ENCODE assay signal across 24 cellular contexts in the genomic region with DNA sequence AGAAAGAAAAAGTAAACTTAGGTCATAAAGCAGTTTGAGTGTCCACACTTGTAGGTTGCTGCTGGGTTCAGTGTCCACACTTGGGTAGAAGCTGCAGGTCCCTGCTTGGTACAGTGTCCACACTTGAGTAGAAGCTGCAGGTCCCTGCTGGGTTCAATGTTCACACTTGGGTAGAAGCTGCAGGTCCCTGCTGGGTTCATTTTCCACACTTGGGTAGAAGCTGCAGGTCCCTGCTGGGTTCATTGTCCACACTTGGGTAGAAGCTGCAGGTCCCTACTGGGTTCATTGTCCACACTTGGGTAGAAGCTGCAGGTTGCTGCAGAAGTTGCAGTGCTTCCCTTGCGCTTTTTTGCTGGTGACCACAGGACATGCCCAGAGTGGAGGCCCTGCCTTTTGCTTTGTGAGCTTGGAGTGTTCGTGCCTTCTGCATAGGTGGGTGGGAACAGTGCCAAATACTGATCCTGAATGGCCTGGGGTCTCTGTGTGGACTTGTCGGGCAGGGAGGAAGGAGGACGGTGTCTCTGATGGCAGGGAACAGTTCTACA.
DNase-seq lines count a peak whose midpoint lies in the region; ATAC-seq, FAIRE-seq and TF ChIP-seq lines count a peak whose summit lies in the region.
"Had no signal": no experiment of that assay in that cellular context is flagged by ENCODE, and none has a peak within 500 bp of the region (broad histone marks: within the 10 kb centered on the region; RNA-seq: fewer than 3 reads in every experiment).

No MANE protein-coding gene starts in this region.

- TF ChIP-seq CTCF in HepG2 (CRISPR knock-in tag; IDR thresholded peaks at IDR 0.05) (no peak), right lobe of liver (IDR thresholded peaks at IDR 0.05) (no peak), endodermal cell (conservative IDR thresholded peaks at IDR 0.05) (no peak), dorsolateral prefrontal cortex (IDR thresholded peaks at IDR 0.05 in 54 of 56, conservative IDR thresholded peaks at IDR 0.05 in 2 of 56; ENCODE audit: low read depth in 1 of 56, partially characterized antibody in 56 of 56) (no peak)

- no peaks in the 10 kb centered on the region for H3K9me3 Mint-ChIP-seq in endodermal cell

- peaks cover 67% of the 10 kb centered on the region for H3K36me3 Mint-ChIP-seq in endodermal cell (ENCODE audit: low read depth)

- peaks cover 2% of the 10 kb centered on the region for H3K79me2 ChIP-seq in HepG2 (ENCODE audit: insufficient read depth, low read length)

- no peak for FAIRE-seq in HepG2 (lab: Jason Lieb, UNC)
- FAIRE-seq: TTC549 had no signal

- TF ChIP-seq EP300 in HepG2 (IDR thresholded peaks at IDR 0.05; ENCODE audit: low read depth in 2 of 2, low read length in 2 of 2): no peak
- TF ChIP-seq EP300 in HepG2 (CRISPR knock-in tag; IDR thresholded peaks at IDR 0.05; ENCODE audit: borderline replicate concordance): no peak

- H2AFZ ChIP-seq in HepG2 (ENCODE audit: low read length): no peak overlapping the region

- H3K4me3 ChIP-seq in HepG2 (replicated peaks in 1 of 3; ENCODE audit: insufficient read depth in 1 of 3, low read depth in 2 of 3, low read length in 3 of 3) (no peak overlapping the region), right lobe of liver (no peak overlapping the region), endodermal cell (ENCODE audit: low read length) (no peak overlapping the region), dorsolateral prefrontal cortex (no peak overlapping the region)
- H3K4me3 ChIP-seq: body of pancreas, SK-N-MC, smooth muscle cell, uterus had no signal

- peak; percentile 34; the same call in 2 of the 3 replicates for ATAC-seq in HepG2
- no peak for ATAC-seq in right lobe of liver
- no peak for ATAC-seq in stimulated activated naive CD8-positive, alpha-beta T cell treated with anti-CD3 and anti-CD28 coated beads, Interleukin-15, Interleukin-2, amounts not matched to agents 100 U/mL and 50 U/mL, for 24 hours
- ATAC-seq: body of pancreas had no signal

- TF ChIP-seq POLR2A in HepG2 (IDR thresholded peaks at IDR 0.05; ENCODE audit: insufficient read depth in 1 of 2, low read depth in 2 of 2, low read length in 2 of 2): no peak
- TF ChIP-seq POLR2A in right lobe of liver (IDR thresholded peaks at IDR 0.05): no peak

- in situ Hi-C loops in HepG2 (cut with HindIII; ENCODE audit: extremely low pct_ligation_motif_present, low pct_unique_long_range_greater_than_20kb): no loop called here

- H3K4me1 ChIP-seq in HepG2 (ENCODE audit: insufficient read depth, low read length): peaks cover 9% of the 10 kb centered on the region
- H3K4me1 ChIP-seq in right lobe of liver: peaks cover 0 to 4% (median 0%) of the 10 kb centered on the region in 4 donors
- no peaks in the 10 kb centered on the region for H3K4me1 ChIP-seq in endodermal cell (ENCODE audit: control insufficient read depth, insufficient read depth, low read length)
- H3K4me1 ChIP-seq: body of pancreas had no signal

- H3K9me3 ChIP-seq in HepG2 (ENCODE audit: low read length) (peaks cover 2% of the 10 kb centered on the region; the same call in 1 of the 2 replicates), right lobe of liver (no peaks in the 10 kb centered on the region), endodermal cell (ENCODE audit: control insufficient read depth, low read length) (peaks cover 22% of the 10 kb centered on the region)
- H3K9me3 ChIP-seq: body of pancreas, uterus had no signal

- DNase-seq in HepG2 (ENCODE audit: low spot score) (no peak), right lobe of liver (no peak), NCI-H345 treated with DMSO at 0.1 percent for 48 hours (lab: John Stamatoyannopoulos, UW; ENCODE audit: unreplicated experiment) (peak; percentile 36), endodermal cell (peak; percentile 32), dorsolateral prefrontal cortex (no peak), NCI-H2081 (lab: John Stamatoyannopoulos, UW) (no peak), kidney tubule cell (ENCODE audit: low spot score) (no peak)
- DNase-seq in stimulated activated naive CD8-positive, alpha-beta T cell treated with anti-CD3 and anti-CD28 coated beads, Interleukin-15, Interleukin-2, amounts not matched to agents 100 U/mL and 50 U/mL, for 24 hours: no peak
- DNase-seq: activated CD4-positive, alpha-beta T cell treated with anti-CD3 and anti-CD28 coated beads for 4 hours; body of pancreas; foreskin fibroblast; Karpas-422; kidney glomerular epithelial cell; mesendoderm; nephron progenitor cell; uterus had no signal

- H3K9ac ChIP-seq in HepG2 (ENCODE audit: insufficient read depth, low read depth, low read length) (no peak overlapping the region), endodermal cell (ENCODE audit: extremely low read depth, low read length, poor library complexity, severe bottlenecking) (no peak overlapping the region)

- POLR2A ChIA-PET in HepG2 (lab: Yijun Ruan, JAX): no interaction called here

- H3K27me3 ChIP-seq in HepG2 (ENCODE audit: control insufficient read depth in 1 of 2, insufficient read depth in 2 of 2, low read length in 2 of 2) (no peaks in the 10 kb centered on the region), right lobe of liver (no peaks in the 10 kb centered on the region), endodermal cell (ENCODE audit: control insufficient read depth, insufficient read depth, low read length, poor library complexity, severe bottlenecking) (no peaks in the 10 kb centered on the region), dorsolateral prefrontal cortex (no peaks in the 10 kb centered on the region)
- H3K27me3 ChIP-seq: body of pancreas, uterus had no signal

- no peak overlapping the region for H3K4me3 Mint-ChIP-seq in endodermal cell
- H3K4me3 Mint-ChIP-seq: activated naive CD8-positive, alpha-beta T cell; activated T-helper 1 cell treated with anti-CD3 and anti-CD28 coated beads, Interleukin-12 subunit alpha, Interleukin-12 subunit beta, Interleukin-2, Interleukin-4 antibody, amounts not matched to agents 30 ng/mL and 10 ng/mL and 1 ng/mL, durations not matched to agents 14 hours and 24 hours and 36 hours; CD14-positive monocyte; dendritic cell treated with granulocyte-macrophage colony-stimulating factor and Interleukin-4, amounts not matched to agents 40 ng/mL and 50 ng/mL, for 4 days; nephron progenitor cell had no signal

- CTCF ChIA-PET in HepG2 (lab: Yijun Ruan, JAX; ENCODE audit: low intra/inter-chr PET ratio, low total read pairs): no interaction called here

- H3K27ac ChIP-seq in HepG2 (ENCODE audit: extremely low read length, insufficient read depth, low read length): peak overlapping the region; percentile 48
- H3K27ac ChIP-seq in right lobe of liver: no peak overlapping the region
- H3K27ac ChIP-seq in endodermal cell (ENCODE audit: low read depth, low read length): no peak overlapping the region
- no peak overlapping the region for H3K27ac ChIP-seq in dorsolateral prefrontal cortex
- H3K27ac ChIP-seq: body of pancreas, epithelial cell of prostate, SK-N-MC, uterus had no signal

- H3K4me2 ChIP-seq in HepG2 (ENCODE audit: low read depth, low read length): no peak overlapping the region
- H3K4me2 ChIP-seq: smooth muscle cell had no signal

- BruUV-seq in HepG2 (replicated peaks; lab: Mats Ljungman, UMichigan): no TSS peak

- no peaks in the 10 kb centered on the region for H4K20me1 ChIP-seq in HepG2 (ENCODE audit: insufficient read depth, low read length)

- H3K27me3 Mint-ChIP-seq in endodermal cell (ENCODE audit: insufficient read depth): no peaks in the 10 kb centered on the region
- H3K27me3 Mint-ChIP-seq: activated naive CD8-positive, alpha-beta T cell; dendritic cell treated with granulocyte-macrophage colony-stimulating factor and Interleukin-4, amounts not matched to agents 40 ng/mL and 50 ng/mL, for 4 days had no signal

- intact Hi-C loops in HepG2 (cut with micrococcal nuclease; ENCODE audit: unreplicated experiment) (no loop called here), right lobe of liver (cut with DNase I) (no loop called here), dorsolateral prefrontal cortex (cut with DNase I) (no loop called here)

- peaks cover 14 to 35% of the 10 kb centered on the region in 2 experiments; a peak in 4 of 5 replicates for H3K36me3 ChIP-seq in HepG2 (replicated peaks in 1 of 2; ENCODE audit: control insufficient read depth in 1 of 2, insufficient read depth in 2 of 2, low read length in 2 of 2)
- H3K36me3 ChIP-seq in right lobe of liver: peaks cover 0 to 9% (median 7%) of the 10 kb centered on the region in 4 donors
- peaks cover 37% of the 10 kb centered on the region for H3K36me3 ChIP-seq in endodermal cell (ENCODE audit: control insufficient read depth, insufficient read depth, low read length)
- H3K36me3 ChIP-seq: uterus had no signal

- peak overlapping the region; percentile 81 for H3K27ac Mint-ChIP-seq in endodermal cell
- H3K27ac Mint-ChIP-seq: activated naive CD8-positive, alpha-beta T cell; activated T-helper 1 cell treated with anti-CD3 and anti-CD28 coated beads, Interleukin-12 subunit alpha, Interleukin-12 subunit beta, Interleukin-2, Interleukin-4 antibody, amounts not matched to agents 30 ng/mL and 10 ng/mL and 1 ng/mL, durations not matched to agents 14 hours and 24 hours and 36 hours had no signal

- H3K4me1 Mint-ChIP-seq in endodermal cell: peaks cover 14% of the 10 kb centered on the region
- H3K4me1 Mint-ChIP-seq: CD14-positive monocyte, nephron progenitor cell had no signal

- no peak for TF ChIP-seq RAD21 in HepG2 (CRISPR knock-in tag; IDR thresholded peaks at IDR 0.05)

- WGBS in HepG2 (ENCODE audit: low lambda C conversion rate): 81% methylated on average over 4 of the region's 4 CpGs
- 92% methylated on average over 2 of the region's 4 CpGs for WGBS in right lobe of liver (ENCODE audit: insufficient coverage, low coverage, low lambda C conversion rate, missing lambda C conversion rate)
- 95 to 100% methylated on average over 2 to 4 of the region's 4 CpGs for WGBS in endodermal cell (ENCODE audit: insufficient coverage in 1 of 2, insufficient read length in 1 of 2), 2 experiments

TF ChIP-seq in HepG2, 621 proteins besides CTCF, POLR2A, EP300 and RAD21 (continues in another document):
- TF ChIP-seq NFATC3 (CRISPR knock-in tag; IDR thresholded peaks at IDR 0.05) (no peak), CBFB (CRISPR knock-in tag; IDR thresholded peaks at IDR 0.05) (no peak), HNF4G (IDR thresholded peaks at IDR 0.05; ENCODE audit: borderline replicate concordance, low read depth, low read length) (0 out of 2 replicates have a peak, but pooled peaks have one; percentile 14), HNF4G (CRISPR knock-in tag; IDR thresholded peaks at IDR 0.05; ENCODE audit: borderline replicate concordance, low read depth) (no peak), ZNF274 (CRISPR knock-in tag; IDR thresholded peaks at IDR 0.05) (no peak)
- TF ChIP-seq, protein P1, sequence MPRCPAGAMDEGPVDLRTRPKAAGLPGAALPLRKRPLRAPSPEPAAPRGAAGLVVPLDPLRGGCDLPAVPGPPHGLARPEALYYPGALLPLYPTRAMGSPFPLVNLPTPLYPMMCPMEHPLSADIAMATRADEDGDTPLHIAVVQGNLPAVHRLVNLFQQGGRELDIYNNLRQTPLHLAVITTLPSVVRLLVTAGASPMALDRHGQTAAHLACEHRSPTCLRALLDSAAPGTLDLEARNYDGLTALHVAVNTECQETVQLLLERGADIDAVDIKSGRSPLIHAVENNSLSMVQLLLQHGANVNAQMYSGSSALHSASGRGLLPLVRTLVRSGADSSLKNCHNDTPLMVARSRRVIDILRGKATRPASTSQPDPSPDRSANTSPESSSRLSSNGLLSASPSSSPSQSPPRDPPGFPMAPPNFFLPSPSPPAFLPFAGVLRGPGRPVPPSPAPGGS (CRISPR knock-in tag; IDR thresholded peaks at IDR 0.05): no peak

Comparison
In these comparisons a context has a peak if more than half of its experiments do, and no peak if none do; other contexts are left out.
1. DNase-seq: peak in NCI-H345 treated with DMSO at 0.1 percent for 48 hours (single experiment) and endodermal cell (single experiment); none in HepG2 (single experiment), right lobe of liver (0 of 3), dorsolateral prefrontal cortex (0 of 10), NCI-H2081 (0 of 2), stimulated activated naive CD8-positive, alpha-beta T cell treated with anti-CD3 and anti-CD28 coated beads, Interleukin-15, Interleukin-2, amounts not matched to agents 100 U/mL and 50 U/mL, for 24 hours (single experiment) and kidney tubule cell (single experiment).